Comparison of ENCODE assay signal across 18 cellular contexts in the genomic region with DNA sequence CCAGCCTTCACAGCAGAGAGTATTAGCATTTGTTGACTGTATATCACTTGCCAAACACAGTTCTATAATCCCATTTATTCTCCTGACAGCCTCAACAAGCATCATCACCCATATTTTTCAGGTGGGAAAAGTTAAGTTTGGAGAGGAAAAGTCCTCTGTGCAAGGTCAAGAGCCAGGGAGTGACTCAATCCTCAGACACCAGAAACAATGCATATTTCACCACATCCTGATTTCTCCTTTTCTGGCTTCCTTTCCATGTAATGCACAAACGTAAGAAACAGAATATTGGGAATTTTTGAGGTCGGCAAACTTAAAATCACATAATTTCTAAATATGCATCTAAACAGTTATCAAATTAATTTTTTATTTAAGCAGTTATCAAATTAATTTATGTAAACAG.
DNase-seq lines count a peak whose midpoint lies in the region; ATAC-seq and TF ChIP-seq lines count a peak whose summit lies in the region.
"Had no signal": no experiment of that assay in that cellular context is flagged by ENCODE, and none has a peak within 500 bp of the region (broad histone marks: within the 10 kb centered on the region; RNA-seq: fewer than 3 reads in every experiment).

No MANE protein-coding gene starts in this region.

- no peak for TF ChIP-seq CTCF in AG09309 (IDR thresholded peaks at IDR 0.05; ENCODE audit: control insufficient read depth, insufficient read depth, low read depth, low read length, missing control alignments)
- no peak for TF ChIP-seq CTCF in IMR-90 (conservative IDR thresholded peaks at IDR 0.05; ENCODE audit: low read depth, low read length)
- TF ChIP-seq CTCF in cardiac fibroblast (IDR thresholded peaks at IDR 0.05; ENCODE audit: low read depth, low read length) = no peak

- TF ChIP-seq RAD21 in IMR-90 (IDR thresholded peaks at IDR 0.05; ENCODE audit: low read length) = no peak

- no peak overlapping the region for H2BK5ac ChIP-seq in IMR-90 (ENCODE audit: low read depth, low read length, poor library complexity, severe bottlenecking)

- no peak for TF ChIP-seq POLR2A in IMR-90 (IDR thresholded peaks at IDR 0.05; ENCODE audit: low read depth, low read length)

- no peaks in the 10 kb centered on the region for H3K36me3 ChIP-seq in IMR-90 (ENCODE audit: control insufficient read depth, insufficient read depth, low read length)
- H3K36me3 ChIP-seq: MG63, uterus had no signal

- no peak for ATAC-seq in IMR-90 (ENCODE audit: low read depth)
- no peak for ATAC-seq in GM19351 (IDR thresholded peaks at IDR 0.05; ENCODE audit: unreplicated experiment)
- ATAC-seq: stimulated activated naive CD8-positive, alpha-beta T cell treated with anti-CD3 and anti-CD28 coated beads, Interleukin-15, Interleukin-2, amounts not matched to agents 100 U/mL and 50 U/mL, for 24 hours had no signal

- no peak overlapping the region; the same call in 1 of the 2 replicates for H2BK20ac ChIP-seq in IMR-90 (ENCODE audit: low read depth, low read length)

- no peak overlapping the region for H3K4me3 ChIP-seq in AG09309 (ENCODE audit: control insufficient read depth, low read depth, low read length)
- H3K4me3 ChIP-seq in IMR-90 (ENCODE audit: insufficient read depth, low read depth, low read length) = no peak overlapping the region
- no peak overlapping the region for H3K4me3 ChIP-seq in cardiac fibroblast (replicated peaks in 1 of 2; ENCODE audit: low read depth in 2 of 2, low read length in 2 of 2)
- H3K4me3 ChIP-seq: MG63, uterus had no signal

- H4K20me1 ChIP-seq in IMR-90 (ENCODE audit: insufficient read depth, low read length) = no peaks in the 10 kb centered on the region

- POLR2A ChIA-PET in IMR-90 (lab: Charles Lee; ENCODE audit: unreplicated experiment) = no interaction called here

- H3K27me3 ChIP-seq in IMR-90 (ENCODE audit: control insufficient read depth, insufficient read depth, low read length) = no peaks in the 10 kb centered on the region
- H3K27me3 ChIP-seq: MG63, uterus had no signal

- no peak overlapping the region for H3K23ac ChIP-seq in IMR-90 (ENCODE audit: low read depth, low read length)

- no peak overlapping the region for H2AK9ac ChIP-seq in IMR-90 (replicated peaks; ENCODE audit: low read depth, low read length, poor library complexity)

- no TSS peak for BruUV-seq in IMR-90 (replicated peaks; lab: Mats Ljungman, UMichigan)

- no peak overlapping the region for H2AK5ac ChIP-seq in IMR-90 (ENCODE audit: low read depth, low read length)

- no peak overlapping the region for H4K8ac ChIP-seq in IMR-90 (ENCODE audit: low read depth in 2 of 2, low read length in 2 of 2)

- no peak overlapping the region for H3K14ac ChIP-seq in IMR-90 (replicated peaks; ENCODE audit: low read depth, low read length)

- H4K5ac ChIP-seq in IMR-90 (ENCODE audit: low read depth, low read length) = no peak overlapping the region

- in situ Hi-C loops in IMR-90 (cut with MboI; ENCODE audit: low sequenced_read_pairs) = no loop called here

- H3K4ac ChIP-seq in IMR-90 (ENCODE audit: low read depth, low read length) = no peak overlapping the region

- no peak overlapping the region for H2BK120ac ChIP-seq in IMR-90 (ENCODE audit: low read depth, low read length)

- no peak overlapping the region for H3K27ac ChIP-seq in IMR-90 (ENCODE audit: insufficient read depth, low read length)
- H3K27ac ChIP-seq: uterus had no signal

- H3K9me3 ChIP-seq in IMR-90 (ENCODE audit: control insufficient read depth, insufficient read depth, low read length) = no peaks in the 10 kb centered on the region
- H3K9me3 ChIP-seq: MG63, uterus had no signal

- WGBS in IMR-90 (ENCODE audit: extremely low coverage in 2 of 2, insufficient read length in 1 of 2), 2 experiments = no CpG with 5 or more reads among the region's 2 CpGs

- H2AFZ ChIP-seq in IMR-90 (replicated peaks; ENCODE audit: low read length, poor library complexity) = no peak overlapping the region

- no peaks in the 10 kb centered on the region for H3K4me1 ChIP-seq in IMR-90 (ENCODE audit: control insufficient read depth, insufficient read depth, low read length)
- H3K4me1 ChIP-seq: uterus had no signal

- no peak overlapping the region for H2BK15ac ChIP-seq in IMR-90 (ENCODE audit: low read depth, low read length)

- dilution Hi-C loops in IMR-90 (cut with HindIII; ENCODE audit: low sequenced_read_pairs, unreplicated experiment) = no loop called here

- DNase-seq in AG09309 (ENCODE audit: low read depth) (peak; percentile 13), IMR-90 (peak; percentile 52), cardiac fibroblast (ENCODE audit: low read depth in 2 of 2) (peak; percentile 79 to 90), lung microvascular endothelial cell (ENCODE audit: low read depth in 2 of 2) (peak; percentile 19 to 96), NCI-H510A treated with DMSO at 0.1 percent for 48 hours (lab: John Stamatoyannopoulos, UW) (no peak), middle frontal gyrus (ENCODE audit: extremely low spot score, low spot score) (no peak)
- DNase-seq in activated CD4-positive, CD25-positive, alpha-beta regulatory T cell treated with anti-CD3 and anti-CD28 coated beads, Interleukin-2, amount 50 U/mL, for 72 hours = no peak
- DNase-seq: activated CD4-positive, alpha-beta T cell treated with anti-CD3 and anti-CD28 coated beads for 48 hours; activated naive CD4-positive, alpha-beta T cell; Calu3; effector memory CD4-positive, alpha-beta T cell; GOT3; MG63; stimulated activated CD4-positive, alpha-beta T cell treated with anti-CD3 and anti-CD28 coated beads, Interleukin-15, amount 100 ng/mL, for 24 hours; stimulated activated naive CD8-positive, alpha-beta T cell treated with anti-CD3 and anti-CD28 coated beads, Interleukin-15, Interleukin-2, amounts not matched to agents 100 U/mL and 50 U/mL, for 24 hours; T1000; uterus had no signal

- intact Hi-C loops in IMR-90 (cut with micrococcal nuclease) = loop anchor here (1.0 kb wide), 1 partner anchor 40 kb away; no protein-coding TSS in a partner anchor

- CTCF ChIA-PET in IMR-90 (lab: Yijun Ruan, JAX) = no interaction called here

- no peaks in the 10 kb centered on the region; the same call in 1 of the 2 replicates for H3K9me1 ChIP-seq in IMR-90 (ENCODE audit: insufficient read depth, low read length)

- no peak overlapping the region for H3K4me2 ChIP-seq in IMR-90 (ENCODE audit: low read depth, low read length)

- H3K56ac ChIP-seq in IMR-90 (ENCODE audit: extremely low read depth, insufficient read depth, low read length) = no peak overlapping the region

- H4K91ac ChIP-seq in IMR-90 (ENCODE audit: insufficient read depth, low read depth, low read length) = no peak overlapping the region

- no peaks in the 10 kb centered on the region for H3K79me1 ChIP-seq in IMR-90 (ENCODE audit: low read depth in 1 of 2, low read length in 2 of 2)

- no peak overlapping the region for H3K9ac ChIP-seq in IMR-90 (ENCODE audit: low read depth, low read length)

- H3K18ac ChIP-seq in IMR-90 (ENCODE audit: low read depth, low read length) = no peak overlapping the region

TF ChIP-seq in IMR-90, 13 proteins besides CTCF, POLR2A, EP300 and RAD21:
- TF ChIP-seq CEBPB (IDR thresholded peaks at IDR 0.05; ENCODE audit: low read depth, low read length) = peak; percentile 18; the same call in 1 of the 2 replicates
- no peak for TF ChIP-seq MAFK (IDR thresholded peaks at IDR 0.05; ENCODE audit: low read depth, low read length)

Comparison
In these comparisons a context has a peak if more than half of its experiments do, and no peak if none do; other contexts are left out.
1. DNase-seq: peak in AG09309 (single experiment), IMR-90 (single experiment), cardiac fibroblast (2 of 2) and lung microvascular endothelial cell (2 of 2); none in activated CD4-positive, CD25-positive, alpha-beta regulatory T cell treated with anti-CD3 and anti-CD28 coated beads, Interleukin-2, amount 50 U/mL, for 72 hours (single experiment), NCI-H510A treated with DMSO at 0.1 percent for 48 hours (single experiment) and middle frontal gyrus (single experiment).